Comparison of ENCODE assay signal across 13 cellular contexts in the genomic region with DNA sequence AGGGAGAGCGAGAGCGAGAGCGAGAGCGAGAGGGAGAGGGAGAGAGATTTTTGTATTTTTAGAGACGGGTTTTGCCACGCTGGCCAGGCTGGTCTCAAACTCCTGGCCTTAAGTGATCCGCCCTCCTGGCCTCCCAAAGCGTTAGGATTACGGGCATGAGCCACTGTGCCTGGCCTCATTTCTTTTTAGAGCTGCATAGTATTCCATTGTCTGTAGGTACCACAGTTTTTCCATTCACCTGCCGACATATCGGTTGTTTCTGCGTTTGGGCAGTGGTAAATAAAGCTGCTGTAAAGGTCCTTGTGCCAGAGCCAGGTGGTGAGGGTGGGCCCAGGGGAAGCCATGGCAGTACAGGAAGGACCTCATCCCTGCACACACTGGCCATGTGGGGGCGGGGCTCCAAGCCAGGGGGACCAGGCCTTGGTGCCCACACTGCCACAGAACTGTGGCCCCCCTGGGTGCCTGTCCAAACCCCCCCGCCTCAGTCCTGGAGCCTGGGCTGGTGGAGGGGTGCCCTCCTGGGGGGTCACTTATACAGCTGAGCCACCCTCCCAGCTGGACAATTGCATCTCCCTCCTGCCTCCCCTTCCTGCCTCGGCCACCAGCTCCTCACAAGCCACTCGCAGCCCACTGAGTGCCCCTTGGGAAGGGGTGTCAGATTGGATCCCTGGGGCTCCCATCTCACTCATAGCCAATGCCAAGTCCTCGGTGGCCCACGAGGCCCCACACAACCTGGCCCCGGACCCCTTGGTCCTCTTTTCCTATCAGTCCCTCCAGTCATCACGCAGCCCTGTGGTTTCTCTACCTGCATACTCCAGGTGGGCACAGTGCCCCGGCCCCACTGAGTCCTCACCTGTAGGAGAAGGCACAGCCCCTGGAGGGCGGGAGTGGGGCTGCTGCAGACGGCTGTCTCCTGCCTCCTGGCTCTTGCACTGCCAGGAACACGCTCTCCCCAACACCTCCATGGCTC. TPM values are rescaled to one million over a fixed set of nuclear protein-coding genes. Genes with fewer than 3 reads are reported as not detected.
DNase-seq lines count a peak whose midpoint lies in the region; ATAC-seq and TF ChIP-seq lines count a peak whose summit lies in the region.
"Had no signal": no experiment of that assay in that cellular context is flagged by ENCODE, and none has a peak within 500 bp of the region (broad histone marks: within the 10 kb centered on the region; RNA-seq: fewer than 3 reads in every experiment).

No MANE protein-coding gene starts in this region.

- no peaks in the 10 kb centered on the region for H3K4me1 ChIP-seq in HEK293 (ENCODE audit: control insufficient read depth, insufficient read depth, low read length)

- H3K9me3 Mint-ChIP-seq in brain: peaks cover 0 to 5% (median 0%) of the 10 kb centered on the region in 5 experiments
- no peaks in the 10 kb centered on the region for H3K9me3 Mint-ChIP-seq in nephron
- peaks cover 0 to under 1% (median 0%) of the 10 kb centered on the region in 7 donors for H3K9me3 Mint-ChIP-seq in CD14-positive monocyte

- H3K36me3 ChIP-seq in HEK293 (ENCODE audit: control insufficient read depth in 2 of 2, insufficient read depth in 1 of 2, low read length in 2 of 2): peaks cover 9 to 28% of the 10 kb centered on the region in 2 experiments; a peak in 2 of 3 replicates
- H3K36me3 ChIP-seq: uterus had no signal

- ATAC-seq in GM21390 (IDR thresholded peaks at IDR 0.05; ENCODE audit: unreplicated experiment): no peak

- peaks cover 9% of the 10 kb centered on the region for H3K27me3 Mint-ChIP-seq in brain
- no peaks in the 10 kb centered on the region for H3K27me3 Mint-ChIP-seq in nephron (ENCODE audit: low read depth)
- peaks cover 0 to 9% (median 4%) of the 10 kb centered on the region in 3 donors for H3K27me3 Mint-ChIP-seq in CD14-positive monocyte (ENCODE audit: low read depth in 3 of 3)

- H3K4me3 Mint-ChIP-seq in brain (peak overlapping the region; percentile 84 to 91 (median 86)), nephron (peak overlapping the region; percentile 87 to 88 (median 87)), CD14-positive monocyte (no peak overlapping the region)

- intact Hi-C loops in CD14-positive monocyte (cut with micrococcal nuclease): loop anchor here (2.0 kb wide), 2 partner anchors 31 to 33 kb away; a partner anchor contains a TSS

- no peak overlapping the region for H3K4me3 ChIP-seq in HEK293 (ENCODE audit: low read depth, low read length)

- no peak overlapping the region for H3K27ac ChIP-seq in HEK293 (ENCODE audit: extremely low read depth, low read depth, low read length)

- H3K9me3 ChIP-seq in HEK293 (ENCODE audit: control insufficient read depth, insufficient read depth, low read depth, low read length): no peaks in the 10 kb centered on the region
- H3K9me3 ChIP-seq: uterus had no signal

- POLR2A ChIA-PET in HEK293 (lab: Yijun Ruan, JAX): interaction anchor here (0.6 kb wide), 2 partner anchors 90 to 172 kb away, joined by 3 read pairs; no protein-coding TSS in a partner anchor

- H3K4me1 Mint-ChIP-seq in brain (peaks cover 18% of the 10 kb centered on the region), nephron (peaks cover 17% of the 10 kb centered on the region), CD14-positive monocyte (peaks cover 32% of the 10 kb centered on the region)

- H3K36me3 Mint-ChIP-seq in brain: peaks cover 6% of the 10 kb centered on the region
- peaks cover 14% of the 10 kb centered on the region for H3K36me3 Mint-ChIP-seq in nephron (ENCODE audit: low read depth)
- H3K36me3 Mint-ChIP-seq in CD14-positive monocyte: peaks cover 16 to 20% of the 10 kb centered on the region in 2 donors

- no peak for TF ChIP-seq CTCF in HEK293 (tag by site-specific recombination; IDR thresholded peaks at IDR 0.05)
- no peak for TF ChIP-seq CTCF in brain (conservative IDR thresholded peaks at IDR 0.05)
- TF ChIP-seq CTCF in nephron (IDR thresholded peaks at IDR 0.05; ENCODE audit: unreplicated experiment in 3 of 3): no peak
- no peak for TF ChIP-seq CTCF in CD14-positive monocyte (IDR thresholded peaks at IDR 0.05)

- H3K27ac Mint-ChIP-seq in brain (peak overlapping the region in 3 of 5 experiments; percentile 21 to 72 (median 28)), nephron (peak overlapping the region in 1 of 3 experiments; percentile 66), CD14-positive monocyte (peak overlapping the region in 2 of 7 donors; percentile 24 to 61)

- DNase-seq in NCI-H82 (lab: John Stamatoyannopoulos, UW) (peak; percentile 41), NCI-H82 treated with DMSO at 0.1 percent for 48 hours (lab: John Stamatoyannopoulos, UW; ENCODE audit: unreplicated experiment) (no peak), CD14-positive monocyte (ENCODE audit: low spot score) (no peak)
- DNase-seq in stimulated activated CD8-positive, alpha-beta memory T cell treated with anti-CD3 and anti-CD28 coated beads, Interleukin-4, amount 100 ng/mL, for 48 hours: no peak
- DNase-seq: caudate nucleus, GF-D8, GOT3, NCI-H2227 treated with DMSO at 0.1 percent for 48 hours, uterus had no signal

- CTCF ChIA-PET in HEK293 (lab: Yijun Ruan, JAX): interaction anchor here (0.7 to 1.0 kb wide), 2 partner anchors 22 to 26 kb away, joined by 3 to 4 read pairs; no protein-coding TSS in a partner anchor

TF ChIP-seq in HEK293, 187 proteins besides CTCF, POLR2A, EP300 and RAD21 (continues in another document):
- TF ChIP-seq ZNF274 (IDR thresholded peaks at IDR 0.05; ENCODE audit: low read length): no peak
- no peak for TF ChIP-seq ZNF274 (tag by site-specific recombination; IDR thresholded peaks at IDR 0.05; ENCODE audit: borderline replicate concordance)
- TF ChIP-seq, protein P1, sequence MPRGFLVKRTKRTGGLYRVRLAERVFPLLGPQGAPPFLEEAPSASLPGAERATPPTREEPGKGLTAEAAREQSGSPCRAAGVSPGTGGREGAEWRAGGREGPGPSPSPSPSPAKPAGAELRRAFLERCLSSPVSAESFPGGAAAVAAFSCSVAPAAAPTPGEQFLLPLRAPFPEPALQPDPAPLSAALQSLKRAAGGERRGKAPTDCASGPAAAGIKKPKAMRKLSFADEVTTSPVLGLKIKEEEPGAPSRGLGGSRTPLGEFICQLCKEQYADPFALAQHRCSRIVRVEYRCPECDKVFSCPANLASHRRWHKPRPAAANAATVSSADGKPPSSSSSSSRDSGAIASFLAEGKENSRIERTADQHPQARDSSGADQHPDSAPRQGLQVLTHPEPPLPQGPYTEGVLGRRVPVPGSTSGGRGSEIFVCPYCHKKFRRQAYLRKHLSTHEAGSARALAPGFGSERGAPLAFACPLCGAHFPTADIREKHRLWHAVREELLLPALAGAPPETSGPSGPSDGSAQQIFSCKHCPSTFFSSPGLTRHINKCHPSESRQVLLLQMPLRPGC (tag by site-specific recombination; IDR thresholded peaks at IDR 0.05): no peak
- TF ChIP-seq ZNF214 (tag by site-specific recombination; IDR thresholded peaks at IDR 0.05; ENCODE audit: borderline replicate concordance): no peak
- no peak for TF ChIP-seq ZNF248 (tag by site-specific recombination; IDR thresholded peaks at IDR 0.05)
- TF ChIP-seq ZNF146 (tag by site-specific recombination; IDR thresholded peaks at IDR 0.05): peak; percentile 67
- TF ChIP-seq, protein P2, sequence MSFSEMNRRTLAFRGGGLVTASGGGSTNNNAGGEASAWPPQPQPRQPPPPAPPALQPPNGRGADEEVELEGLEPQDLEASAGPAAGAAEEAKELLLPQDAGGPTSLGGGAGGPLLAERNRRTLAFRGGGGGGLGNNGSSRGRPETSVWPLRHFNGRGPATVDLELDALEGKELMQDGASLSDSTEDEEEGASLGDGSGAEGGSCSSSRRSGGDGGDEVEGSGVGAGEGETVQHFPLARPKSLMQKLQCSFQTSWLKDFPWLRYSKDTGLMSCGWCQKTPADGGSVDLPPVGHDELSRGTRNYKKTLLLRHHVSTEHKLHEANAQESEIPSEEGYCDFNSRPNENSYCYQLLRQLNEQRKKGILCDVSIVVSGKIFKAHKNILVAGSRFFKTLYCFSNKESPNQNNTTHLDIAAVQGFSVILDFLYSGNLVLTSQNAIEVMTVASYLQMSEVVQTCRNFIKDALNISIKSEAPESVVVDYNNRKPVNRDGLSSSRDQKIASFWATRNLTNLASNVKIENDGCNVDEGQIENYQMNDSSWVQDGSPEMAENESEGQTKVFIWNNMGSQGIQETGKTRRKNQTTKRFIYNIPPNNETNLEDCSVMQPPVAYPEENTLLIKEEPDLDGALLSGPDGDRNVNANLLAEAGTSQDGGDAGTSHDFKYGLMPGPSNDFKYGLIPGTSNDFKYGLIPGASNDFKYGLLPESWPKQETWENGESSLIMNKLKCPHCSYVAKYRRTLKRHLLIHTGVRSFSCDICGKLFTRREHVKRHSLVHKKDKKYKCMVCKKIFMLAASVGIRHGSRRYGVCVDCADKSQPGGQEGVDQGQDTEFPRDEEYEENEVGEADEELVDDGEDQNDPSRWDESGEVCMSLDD (tag by site-specific recombination; IDR thresholded peaks at IDR 0.05): peak; percentile 14; the same call in 1 of the 2 replicates
- TF ChIP-seq, protein P3, sequence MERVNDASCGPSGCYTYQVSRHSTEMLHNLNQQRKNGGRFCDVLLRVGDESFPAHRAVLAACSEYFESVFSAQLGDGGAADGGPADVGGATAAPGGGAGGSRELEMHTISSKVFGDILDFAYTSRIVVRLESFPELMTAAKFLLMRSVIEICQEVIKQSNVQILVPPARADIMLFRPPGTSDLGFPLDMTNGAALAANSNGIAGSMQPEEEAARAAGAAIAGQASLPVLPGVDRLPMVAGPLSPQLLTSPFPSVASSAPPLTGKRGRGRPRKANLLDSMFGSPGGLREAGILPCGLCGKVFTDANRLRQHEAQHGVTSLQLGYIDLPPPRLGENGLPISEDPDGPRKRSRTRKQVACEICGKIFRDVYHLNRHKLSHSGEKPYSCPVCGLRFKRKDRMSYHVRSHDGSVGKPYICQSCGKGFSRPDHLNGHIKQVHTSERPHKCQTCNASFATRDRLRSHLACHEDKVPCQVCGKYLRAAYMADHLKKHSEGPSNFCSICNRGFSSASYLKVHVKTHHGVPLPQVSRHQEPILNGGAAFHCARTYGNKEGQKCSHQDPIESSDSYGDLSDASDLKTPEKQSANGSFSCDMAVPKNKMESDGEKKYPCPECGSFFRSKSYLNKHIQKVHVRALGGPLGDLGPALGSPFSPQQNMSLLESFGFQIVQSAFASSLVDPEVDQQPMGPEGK (tag by site-specific recombination; IDR thresholded peaks at IDR 0.05): 0 out of 2 replicates have a peak, but pooled peaks have one; percentile 19
- TF ChIP-seq MEIS1 (CRISPR knock-in tag; IDR thresholded peaks at IDR 0.05; ENCODE audit: borderline replicate concordance): no peak
- no peak for TF ChIP-seq ZNF37A (tag by site-specific recombination; IDR thresholded peaks at IDR 0.05)
- TF ChIP-seq GLIS2 (tag by site-specific recombination; IDR thresholded peaks at IDR 0.05): peak; percentile 68
- TF ChIP-seq ZNF184 (tag by site-specific recombination; IDR thresholded peaks at IDR 0.05): no peak

RNA-seq across cellular contexts. Expression of a gene that starts 1.7 kb away (rescaled TPM):
- polyA plus RNA-seq in brain (ENCODE audit: insufficient read depth, low read depth, low replicate concordance) (4.4 TPM), CD14-positive monocyte (1 to 10 TPM; 5.1 to 6.9 TPM)

RNA-seq across cellular contexts. Expression of a gene that starts 22.3 kb away (rescaled TPM):
- polyA plus RNA-seq in brain (ENCODE audit: insufficient read depth, low read depth, low replicate concordance) (25.1 TPM), CD14-positive monocyte (under 1 TPM; 0.65 to 0.81 TPM)

RNA-seq across cellular contexts. Expression of a gene that starts 33.0 kb away (rescaled TPM):
- polyA plus RNA-seq in brain (ENCODE audit: insufficient read depth, low read depth, low replicate concordance) (32.7 TPM), CD14-positive monocyte (1 to 10 TPM; 1.0 to 1.3 TPM)

Comparison
In these comparisons a context has a peak if more than half of its experiments do, and no peak if none do; other contexts are left out.
1. H3K4me3 Mint-ChIP-seq: peak in brain (5 of 5) and nephron (3 of 3); none in CD14-positive monocyte (0 of 2).
2. RNA of a gene that starts 22.3 kb away (polyA plus RNA-seq): 25.1 TPM in brain (single experiment); 0.65 to 0.81 TPM in CD14-positive monocyte; every median in the first group is over 10 times any median in the second.
3. RNA of a gene that starts 33.0 kb away (polyA plus RNA-seq): 32.7 TPM in brain (single experiment); 1.0 to 1.3 TPM in CD14-positive monocyte; every median in the first group is over 10 times any median in the second.